In the genomic region with DNA sequence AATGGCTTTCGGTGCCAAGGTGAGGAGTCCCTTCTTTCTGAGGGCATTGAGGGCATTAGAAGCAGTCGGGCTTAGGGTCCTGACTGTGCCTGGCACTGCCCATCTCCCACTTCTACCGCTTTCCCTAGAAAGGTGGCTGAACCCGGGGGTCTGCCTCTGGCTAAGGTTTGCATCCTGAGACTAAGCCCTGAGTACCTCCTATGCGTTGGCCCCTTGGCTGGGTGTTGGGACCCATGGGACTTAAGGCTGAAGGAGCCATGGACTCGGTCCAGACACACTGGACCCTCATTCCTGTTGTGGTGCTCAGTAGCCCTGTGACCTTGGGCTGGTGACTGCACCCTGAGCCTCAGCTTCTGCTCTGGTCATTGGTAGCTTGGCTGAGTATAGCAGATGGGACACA, we compare ENCODE assay signal across 17 cellular contexts. TPM values are rescaled to one million over a fixed set of nuclear protein-coding genes. Genes with fewer than 3 reads are reported as not detected.
DNase-seq lines count a peak whose midpoint lies in the region; ATAC-seq, FAIRE-seq and TF ChIP-seq lines count a peak whose summit lies in the region.
"Had no signal": no experiment of that assay in that cellular context is flagged by ENCODE, and none has a peak within 500 bp of the region (broad histone marks: within the 10 kb centered on the region; RNA-seq: fewer than 3 reads in every experiment).

No MANE protein-coding gene starts in this region.

- TF ChIP-seq POLR2A in HepG2 (IDR thresholded peaks at IDR 0.05; ENCODE audit: insufficient read depth in 1 of 2, low read depth in 2 of 2, low read length in 2 of 2): no peak

- peak overlapping the region in 1 of 2 donors; percentile 3 for H3K27ac Mint-ChIP-seq in stimulated activated naive CD8-positive, alpha-beta T cell treated with anti-CD3 and anti-CD28 coated beads, Interleukin-15, amount 100 ng/mL, for 72 hours
- H3K27ac Mint-ChIP-seq in osteocyte (ENCODE audit: unreplicated experiment): peak overlapping the region; percentile 19
- H3K27ac Mint-ChIP-seq: CD4-positive, CD25-positive, alpha-beta regulatory T cell had no signal

- H3K27ac ChIP-seq in HepG2 (ENCODE audit: extremely low read length, insufficient read depth, low read length): no peak overlapping the region
- H3K27ac ChIP-seq: SJSA1 had no signal

- peaks cover 17% of the 10 kb centered on the region for H3K4me1 ChIP-seq in HepG2 (ENCODE audit: insufficient read depth, low read length)
- H3K4me1 ChIP-seq: SJSA1 had no signal

- H3K27me3 Mint-ChIP-seq in stimulated activated naive CD8-positive, alpha-beta T cell treated with anti-CD3 and anti-CD28 coated beads, Interleukin-15, amount 100 ng/mL, for 72 hours: peaks cover under 1% of the 10 kb centered on the region
- H3K27me3 Mint-ChIP-seq in osteocyte (ENCODE audit: unreplicated experiment): no peaks in the 10 kb centered on the region

- WGBS in HepG2 (ENCODE audit: low lambda C conversion rate): 56% methylated on average over 5 of the region's 6 CpGs

- H4K20me1 ChIP-seq in HepG2 (ENCODE audit: insufficient read depth, low read length): no peaks in the 10 kb centered on the region

- peak; percentile 29 for ATAC-seq in stimulated activated naive CD8-positive, alpha-beta T cell treated with anti-CD3 and anti-CD28 coated beads, Interleukin-15, amount 100 ng/mL, for 72 hours
- no peak for ATAC-seq in stimulated activated naive CD8-positive, alpha-beta T cell treated with anti-CD3 and anti-CD28 coated beads, Interleukin-15, Interleukin-2, amounts not matched to agents 100 U/mL and 50 U/mL, for 24 hours
- ATAC-seq in HepG2 (peak; percentile 54), HG03280 (IDR thresholded peaks at IDR 0.05; ENCODE audit: unreplicated experiment) (no peak), GM19328 (IDR thresholded peaks at IDR 0.05; ENCODE audit: unreplicated experiment) (no peak)

- H3K9me3 ChIP-seq in HepG2 (ENCODE audit: low read length): no peaks in the 10 kb centered on the region
- H3K9me3 ChIP-seq: SJSA1 had no signal

- intact Hi-C loops in HepG2 (cut with micrococcal nuclease; ENCODE audit: unreplicated experiment): no loop called here

- H3K4me3 Mint-ChIP-seq in stimulated activated naive CD8-positive, alpha-beta T cell treated with anti-CD3 and anti-CD28 coated beads, Interleukin-15, amount 100 ng/mL, for 72 hours: no peak overlapping the region
- no peak overlapping the region for H3K4me3 Mint-ChIP-seq in osteocyte (ENCODE audit: unreplicated experiment)
- H3K4me3 Mint-ChIP-seq: CD4-positive, CD25-positive, alpha-beta regulatory T cell had no signal

- H3K4me1 Mint-ChIP-seq in stimulated activated naive CD8-positive, alpha-beta T cell treated with anti-CD3 and anti-CD28 coated beads, Interleukin-15, amount 100 ng/mL, for 72 hours: no peaks in the 10 kb centered on the region
- peaks cover 23% of the 10 kb centered on the region for H3K4me1 Mint-ChIP-seq in osteocyte (ENCODE audit: unreplicated experiment)
- H3K4me1 Mint-ChIP-seq: CD4-positive, CD25-positive, alpha-beta regulatory T cell had no signal

- FAIRE-seq in HepG2 (lab: Jason Lieb, UNC): no peak
- FAIRE-seq: G401.6, GM12892 had no signal

- H3K4me2 ChIP-seq in HepG2 (ENCODE audit: low read depth, low read length): no peak overlapping the region

- TF ChIP-seq RAD21 in HepG2 (CRISPR knock-in tag; IDR thresholded peaks at IDR 0.05): no peak

- H2AFZ ChIP-seq in HepG2 (ENCODE audit: low read length): no peak overlapping the region

- in situ Hi-C loops in HepG2 (cut with HindIII; ENCODE audit: extremely low pct_ligation_motif_present, low pct_unique_long_range_greater_than_20kb): no loop called here

- H3K9me3 Mint-ChIP-seq in stimulated activated naive CD8-positive, alpha-beta T cell treated with anti-CD3 and anti-CD28 coated beads, Interleukin-15, amount 100 ng/mL, for 72 hours: no peaks in the 10 kb centered on the region
- H3K9me3 Mint-ChIP-seq in osteocyte (ENCODE audit: unreplicated experiment): no peaks in the 10 kb centered on the region

- CTCF ChIA-PET in HepG2 (lab: Yijun Ruan, JAX; ENCODE audit: low intra/inter-chr PET ratio, low total read pairs): no interaction called here

- no peak overlapping the region for H3K9ac ChIP-seq in HepG2 (ENCODE audit: insufficient read depth, low read depth, low read length)

- no peaks in the 10 kb centered on the region for H3K79me2 ChIP-seq in HepG2 (ENCODE audit: insufficient read depth, low read length)

- no TSS peak for BruUV-seq in HepG2 (replicated peaks; lab: Mats Ljungman, UMichigan)

- no peak for DNase-seq in stimulated activated naive CD8-positive, alpha-beta T cell treated with anti-CD3 and anti-CD28 coated beads, Interleukin-15, amount 100 ng/mL, for 72 hours
- DNase-seq in stimulated activated naive CD8-positive, alpha-beta T cell treated with anti-CD3 and anti-CD28 coated beads, Interleukin-15, Interleukin-2, amounts not matched to agents 100 U/mL and 50 U/mL, for 24 hours: no peak
- no peak for DNase-seq in HepG2 (ENCODE audit: low spot score)
- DNase-seq in osteocyte (ENCODE audit: extremely low spot score, unreplicated experiment): no peak
- DNase-seq in globus pallidus (ENCODE audit: low spot score): no peak
- no peak for DNase-seq in SIG-M5 treated with dmso at 0.1 percent for 504 hours (lab: John Stamatoyannopoulos, UW; ENCODE audit: unreplicated experiment)
- DNase-seq: Calu3; CD4-positive, CD25-positive, alpha-beta regulatory T cell; DMS79; NCI-H1417; NCI-H2029; NCI-H2171 treated with DMSO at 0.1 percent for 48 hours had no signal

- no peak for TF ChIP-seq CTCF in HepG2 (CRISPR knock-in tag; IDR thresholded peaks at IDR 0.05)
- no peak for TF ChIP-seq CTCF in osteocyte (IDR thresholded peaks at IDR 0.05)

- peaks cover 8% of the 10 kb centered on the region for H3K36me3 Mint-ChIP-seq in osteocyte (ENCODE audit: unreplicated experiment)
- H3K36me3 Mint-ChIP-seq: CD4-positive, CD25-positive, alpha-beta regulatory T cell had no signal

- POLR2A ChIA-PET in HepG2 (lab: Yijun Ruan, JAX): no interaction called here

- H3K27me3 ChIP-seq in HepG2 (ENCODE audit: control insufficient read depth in 1 of 2, insufficient read depth in 2 of 2, low read length in 2 of 2): no peaks in the 10 kb centered on the region

- H3K4me3 ChIP-seq in HepG2 (replicated peaks in 1 of 3; ENCODE audit: insufficient read depth in 1 of 3, low read depth in 2 of 3, low read length in 3 of 3): no peak overlapping the region
- H3K4me3 ChIP-seq: SJSA1 had no signal

- no peaks in the 10 kb centered on the region; a peak in 1 of 5 replicates for H3K36me3 ChIP-seq in HepG2 (replicated peaks in 1 of 2; ENCODE audit: control insufficient read depth in 1 of 2, insufficient read depth in 2 of 2, low read length in 2 of 2)
- H3K36me3 ChIP-seq: SJSA1 had no signal

- TF ChIP-seq EP300 in HepG2 (IDR thresholded peaks at IDR 0.05; ENCODE audit: low read depth in 2 of 2, low read length in 2 of 2): no peak
- no peak for TF ChIP-seq EP300 in HepG2 (CRISPR knock-in tag; IDR thresholded peaks at IDR 0.05; ENCODE audit: borderline replicate concordance)

TF ChIP-seq in HepG2, 621 proteins besides CTCF, POLR2A, EP300 and RAD21 (continues in another document):
- no peak for TF ChIP-seq RXRB (CRISPR knock-in tag; IDR thresholded peaks at IDR 0.05; ENCODE audit: borderline replicate concordance)
- TF ChIP-seq NPAS2 (CRISPR knock-in tag; IDR thresholded peaks at IDR 0.05; ENCODE audit: borderline replicate concordance): no peak
- TF ChIP-seq, protein P1, sequence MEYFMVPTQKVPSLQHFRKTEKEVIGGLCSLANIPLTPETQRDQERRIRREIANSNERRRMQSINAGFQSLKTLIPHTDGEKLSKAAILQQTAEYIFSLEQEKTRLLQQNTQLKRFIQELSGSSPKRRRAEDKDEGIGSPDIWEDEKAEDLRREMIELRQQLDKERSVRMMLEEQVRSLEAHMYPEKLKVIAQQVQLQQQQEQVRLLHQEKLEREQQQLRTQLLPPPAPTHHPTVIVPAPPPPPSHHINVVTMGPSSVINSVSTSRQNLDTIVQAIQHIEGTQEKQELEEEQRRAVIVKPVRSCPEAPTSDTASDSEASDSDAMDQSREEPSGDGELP (IDR thresholded peaks at IDR 0.05; ENCODE audit: borderline replicate concordance, low read depth): no peak
- TF ChIP-seq KLF11 (CRISPR knock-in tag; IDR thresholded peaks at IDR 0.05): no peak
- no peak for TF ChIP-seq ZSCAN30 (CRISPR knock-in tag; IDR thresholded peaks at IDR 0.05)
- no peak for TF ChIP-seq ZNF589 (CRISPR knock-in tag; conservative IDR thresholded peaks at IDR 0.05)
- no peak for TF ChIP-seq HOXA5 (CRISPR knock-in tag; IDR thresholded peaks at IDR 0.05)
- TF ChIP-seq ZNF3 (CRISPR knock-in tag; IDR thresholded peaks at IDR 0.05): no peak
- TF ChIP-seq JUND (CRISPR knock-in tag; IDR thresholded peaks at IDR 0.05): no peak
- TF ChIP-seq RBFOX2 (IDR thresholded peaks at IDR 0.05; ENCODE audit: low read depth, low read length): no peak
- TF ChIP-seq HNRNPLL (IDR thresholded peaks at IDR 0.05; ENCODE audit: low read depth, low read length, poor library complexity, severe bottlenecking): no peak

RNA-seq across cellular contexts. Expression of a gene that starts 23.9 kb away (rescaled TPM):
- 25.3 and 32.1 TPM in 2 replicates for total RNA-seq in HepG2 (2016; rRNA removed; fragmentation: Illumina TruSeq; extraction: Trizol)
- 2.8 and 5.2 TPM in 2 replicates for total RNA-seq in HepG2 (2016; cell fraction: cytosol; rRNA removed; fragmentation: Illumina TruSeq; extraction: Trizol; ENCODE audit: low read depth)
- 24.3 and 28.3 TPM in 2 replicates for total RNA-seq in HepG2 (2016; cell fraction: insoluble cytoplasmic fraction; rRNA removed; fragmentation: Illumina TruSeq; extraction: Trizol)
- 10.8 and 12.3 TPM in 2 replicates for total RNA-seq in HepG2 (2016; cell fraction: membrane; rRNA removed; fragmentation: Illumina TruSeq; extraction: Trizol)
- 23.5 and 29.5 TPM in 2 replicates for total RNA-seq in HepG2 (2016; cell fraction: nucleus; rRNA removed; fragmentation: Illumina TruSeq; extraction: Trizol)
- polyA plus RNA-seq in HepG2 (2011; rRNA removed): 37.9 and 39.9 TPM in 2 replicates
- polyA plus RNA-seq in HepG2 (2011; cell fraction: cytosol; rRNA removed): 20.8 and 29.3 TPM in 2 replicates
- 42.4 and 54.9 TPM in 2 replicates for polyA plus RNA-seq in HepG2 (2011; cell fraction: nucleus; rRNA removed)
- 14.7 and 24.6 TPM in 2 replicates for polyA plus RNA-seq in HepG2 (2012)
- polyA plus RNA-seq in HepG2 (2016; cell fraction: cytosol; fragmentation: Illumina TruSeq; extraction: Trizol; ENCODE audit: low read depth): 1.9 and 2.6 TPM in 2 replicates
- polyA plus RNA-seq in HepG2 (2016; cell fraction: insoluble cytoplasmic fraction; fragmentation: Illumina TruSeq; extraction: Trizol; ENCODE audit: low read depth): 24.2 and 33.5 TPM in 2 replicates
- polyA plus RNA-seq in HepG2 (2016; cell fraction: membrane; fragmentation: Illumina TruSeq; extraction: Trizol; ENCODE audit: low read depth): 5.5 and 5.8 TPM in 2 replicates
- 42.8 and 47.1 TPM in 2 replicates for polyA plus RNA-seq in HepG2 (2016; cell fraction: nucleus; fragmentation: Illumina TruSeq; extraction: Trizol; ENCODE audit: insufficient read depth, low read depth)
- 48.1 and 97.1 TPM in 2 replicates for polyA minus RNA-seq in HepG2 (2011; rRNA and poly(A)+ RNA removed; ENCODE audit: low replicate concordance)
- polyA minus RNA-seq in HepG2 (2011; cell fraction: cytosol; rRNA and poly(A)+ RNA removed): 26.5 and 29.0 TPM in 2 replicates
- 34.6 and 46.1 TPM in 2 replicates for polyA minus RNA-seq in HepG2 (2011; cell fraction: nucleus; rRNA and poly(A)+ RNA removed)
- total RNA-seq in osteocyte: 43.6 and 47.9 TPM in 2 replicates
- total RNA-seq: CD4-positive, CD25-positive, alpha-beta regulatory T cell had no signal
- polyA plus RNA-seq: CD4-positive, CD25-positive, alpha-beta regulatory T cell had no signal

Comparison
In these comparisons a context has a peak if more than half of its experiments do, and no peak if none do; other contexts are left out.
1. ATAC-seq: peak in stimulated activated naive CD8-positive, alpha-beta T cell treated with anti-CD3 and anti-CD28 coated beads, Interleukin-15, amount 100 ng/mL, for 72 hours (single experiment) and HepG2 (single experiment); none in stimulated activated naive CD8-positive, alpha-beta T cell treated with anti-CD3 and anti-CD28 coated beads, Interleukin-15, Interleukin-2, amounts not matched to agents 100 U/mL and 50 U/mL, for 24 hours (single experiment), HG03280 (single experiment) and GM19328 (single experiment).